In the genomic region with DNA sequence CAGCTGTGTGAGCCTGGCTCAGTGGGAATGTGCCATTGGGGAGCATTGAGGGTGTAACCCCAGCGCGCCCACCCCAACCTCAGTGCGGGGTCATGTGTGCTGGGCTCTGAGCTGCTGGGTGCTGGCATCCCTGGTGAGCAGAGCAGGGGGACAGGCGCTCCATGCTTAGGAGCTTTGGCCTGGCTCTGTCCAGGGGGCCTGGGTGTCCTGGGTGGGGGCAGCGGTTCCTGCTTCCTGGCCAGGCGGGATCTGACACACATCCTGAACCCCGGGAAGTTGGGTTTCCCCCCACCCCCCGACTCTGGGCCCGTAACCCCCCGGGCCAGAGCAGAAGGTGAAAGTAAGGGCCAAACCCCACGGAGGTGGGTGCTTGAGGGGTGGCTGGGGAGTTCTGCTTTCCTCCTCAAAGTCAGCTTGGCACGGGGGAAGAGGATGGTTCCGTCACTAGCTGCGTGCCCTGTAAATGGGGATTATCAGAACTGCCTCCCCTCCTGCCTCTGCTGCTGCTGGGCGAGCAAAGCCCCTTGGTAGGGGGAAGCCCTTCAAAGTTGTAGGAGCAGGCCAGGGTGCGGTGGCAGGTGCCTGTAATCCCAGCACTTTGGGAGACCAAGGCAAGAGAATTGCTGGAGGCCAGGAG, we compare ENCODE assay signal across 12 cellular contexts. TPM values are rescaled to one million over a fixed set of nuclear protein-coding genes. Genes with fewer than 3 reads are reported as not detected.
DNase-seq lines count a peak whose midpoint lies in the region; ATAC-seq and TF ChIP-seq lines count a peak whose summit lies in the region.
"Had no signal": no experiment of that assay in that cellular context is flagged by ENCODE, and none has a peak within 500 bp of the region (broad histone marks: within the 10 kb centered on the region; RNA-seq: fewer than 3 reads in every experiment).

No MANE protein-coding gene starts in this region.

- ATAC-seq in sciatic nerve (peak; percentile 30), HG02885 (IDR thresholded peaks at IDR 0.05; ENCODE audit: poor library complexity, unreplicated experiment) (no peak)

- H4K20me1 ChIP-seq in GM23248 (ENCODE audit: insufficient read depth): no peaks in the 10 kb centered on the region

- H3K4me2 ChIP-seq in GM23248 (ENCODE audit: unreplicated experiment): peak overlapping the region; percentile 86

- H3K4me3 ChIP-seq in GM23248 (peak overlapping the region; percentile 78), astrocyte of the cerebellum (ENCODE audit: low read depth, low read length) (peak overlapping the region; percentile 57), iPS DF 6.9 (ENCODE audit: low read length) (peak overlapping the region; percentile 1; the same call in 1 of the 2 replicates)

- 76 to 83% methylated on average over 8 to 16 of the region's 16 CpGs for WGBS in GM23248 (ENCODE audit: low coverage in 1 of 2, low lambda C conversion rate in 2 of 2, missing lambda C conversion rate in 2 of 2), 2 experiments
- WGBS in iPS DF 6.9 (ENCODE audit: insufficient coverage, insufficient read length): no CpG with 5 or more reads among the region's 16 CpGs

- H3K27me3 ChIP-seq in GM23248 (replicated peaks; ENCODE audit: insufficient read depth) (no peaks in the 10 kb centered on the region; the same call in 1 of the 2 replicates), iPS DF 6.9 (ENCODE audit: control insufficient read depth, insufficient read depth, low read length) (peaks cover 5% of the 10 kb centered on the region; the same call in 1 of the 2 replicates)

- no peaks in the 10 kb centered on the region for H3K79me2 ChIP-seq in GM23248 (ENCODE audit: insufficient read depth)

- TF ChIP-seq CTCF in astrocyte of the cerebellum (IDR thresholded peaks at IDR 0.05; ENCODE audit: low read depth, low read length, missing control alignments): no peak
- no peak for TF ChIP-seq CTCF in GM13977 (IDR thresholded peaks at IDR 0.05; ENCODE audit: extremely low read depth, insufficient read depth, missing control alignments)

- no peaks in the 10 kb centered on the region; the same call in 1 of the 2 replicates for H3F3A ChIP-seq in GM23248 (ENCODE audit: insufficient read depth)

- H3K4me1 ChIP-seq in GM23248 (ENCODE audit: insufficient read depth): peaks cover 4% of the 10 kb centered on the region; the same call in 1 of the 2 replicates
- H3K4me1 ChIP-seq in iPS DF 6.9 (ENCODE audit: control insufficient read depth, insufficient read depth, low read length): peaks cover 2% of the 10 kb centered on the region; the same call in 1 of the 2 replicates

- H3K9ac ChIP-seq in GM23248: peak overlapping the region; percentile 73; the same call in 1 of the 2 replicates

- intact Hi-C loops in sciatic nerve (cut with DNase I): no loop called here

- H2AFZ ChIP-seq in GM23248: peak overlapping the region; percentile 77; the same call in 1 of the 2 replicates

- H3K9me3 ChIP-seq in GM23248 (ENCODE audit: low read depth): no peaks in the 10 kb centered on the region
- no peaks in the 10 kb centered on the region for H3K9me3 ChIP-seq in iPS DF 6.9 (ENCODE audit: control insufficient read depth, insufficient read depth, low read length)

- H3K27ac ChIP-seq in GM23248: no peak overlapping the region
- no peak overlapping the region for H3K27ac ChIP-seq in iPS DF 6.9 (ENCODE audit: low read length)

- no peaks in the 10 kb centered on the region for H3K9me2 ChIP-seq in GM23248 (ENCODE audit: insufficient read depth)

- H3K36me3 ChIP-seq in GM23248 (ENCODE audit: low read depth) (no peaks in the 10 kb centered on the region), iPS DF 6.9 (ENCODE audit: control insufficient read depth, insufficient read depth, low read length) (no peaks in the 10 kb centered on the region; the same call in 1 of the 2 replicates)

- in situ Hi-C loops in GM23248 (cut with MboI): no loop called here
- in situ Hi-C loops in astrocyte of the cerebellum (cut with HindIII; ENCODE audit: low sequenced_read_pairs): no loop called here
- in situ Hi-C loops in GM13977 (cut with MboI; ENCODE audit: low pct_unique_long_range_greater_than_20kb, low sequenced_read_pairs, unreplicated experiment): no loop called here

- DNase-seq in GM23248 (no peak), astrocyte of the cerebellum (ENCODE audit: low read depth) (no peak), iPS DF 6.9 (ENCODE audit: low read depth, low spot score) (no peak), sciatic nerve (ENCODE audit: low spot score) (no peak), GM13977 (ENCODE audit: low spot score) (no peak), NCI-H2029 (lab: John Stamatoyannopoulos, UW) (no peak)
- DNase-seq in central memory CD4-positive, alpha-beta T cell: no peak
- DNase-seq: NCI-H774, trophoblast cell had no signal

RNA-seq across cellular contexts. Expression of a gene that starts 1.7 kb away (rescaled TPM):
- total RNA-seq in GM23248 (2014; rRNA removed; shearing (Covaris generic)): 58.3 and 59.9 TPM in 2 replicates
- polyA plus RNA-seq in GM23248 (2016; fragmentation: Nextera tagmentation; extraction: Ambion mirVana): 2.9 TPM in 2 replicates
- 21.7 TPM for total RNA-seq in sciatic nerve

RNA-seq across cellular contexts. Expression of a gene that starts 29.8 kb away (rescaled TPM):
- not detected in 2 replicates for total RNA-seq in GM23248 (2014; rRNA removed; shearing (Covaris generic))
- polyA plus RNA-seq in GM23248 (2016; fragmentation: Nextera tagmentation; extraction: Ambion mirVana): not detected in 2 replicates
- 9.0 TPM for total RNA-seq in sciatic nerve
- total RNA-seq: Daoy, LHCN-M2 had no signal

Comparison
In these comparisons a context has a peak if more than half of its experiments do, and no peak if none do; other contexts are left out.
1. H3K4me3 ChIP-seq: peak in every context shown above with its lines; median percentile 78 in GM23248; 57 in astrocyte of the cerebellum; 1 in iPS DF 6.9.
2. RNA of a gene that starts 29.8 kb away (total RNA-seq): 9.0 TPM in sciatic nerve (single experiment); not detected in GM23248; every median in the first group is over 10 times any median in the second.